Comparison of ENCODE assay signal across 9 cellular contexts in the genomic region with DNA sequence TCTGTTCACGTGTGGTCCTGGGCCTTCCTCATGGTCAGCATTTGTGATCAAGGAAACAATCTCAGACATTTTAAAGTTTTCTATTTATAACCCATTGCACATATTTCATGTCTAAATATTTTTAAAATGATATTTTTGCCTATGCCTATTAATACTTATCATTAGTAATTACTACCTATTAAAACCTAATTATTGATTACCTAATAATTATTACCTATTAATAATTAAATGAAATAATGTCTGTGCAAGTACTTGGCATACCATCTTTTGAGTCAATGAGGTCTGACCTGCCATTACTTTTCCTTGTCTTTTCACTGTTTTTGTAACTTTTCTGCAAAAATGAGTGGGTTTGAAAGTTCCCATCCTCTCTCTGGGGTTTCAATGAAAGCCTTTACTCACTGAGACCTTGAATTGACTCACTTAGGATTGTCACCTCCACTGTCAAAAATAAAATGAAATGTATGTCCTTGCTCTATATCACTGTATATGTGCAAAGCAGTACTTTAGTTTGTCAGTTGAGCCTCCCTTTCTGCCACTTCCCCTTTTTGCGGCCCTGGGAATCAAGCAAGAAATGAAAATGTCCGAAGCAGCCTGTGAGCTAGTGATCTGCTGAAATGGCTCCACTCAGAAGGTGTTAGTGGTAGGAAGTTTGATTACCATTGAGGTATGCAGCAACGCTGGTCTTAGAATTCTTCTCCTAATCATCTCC.
DNase-seq lines count a peak whose midpoint lies in the region; ATAC-seq and TF ChIP-seq lines count a peak whose summit lies in the region.
"Had no signal": no experiment of that assay in that cellular context is flagged by ENCODE, and none has a peak within 500 bp of the region (broad histone marks: within the 10 kb centered on the region; RNA-seq: fewer than 3 reads in every experiment).

No MANE protein-coding gene starts in this region.

- H3K4me2 ChIP-seq in hepatocyte = no peak overlapping the region
- H3K4me2 ChIP-seq: A549 had no signal

- peaks cover 56% of the 10 kb centered on the region for H3K36me3 Mint-ChIP-seq in CD4-positive, CD25-positive, alpha-beta regulatory T cell

- 93% methylated on average over 4 of the region's 4 CpGs for WGBS in hepatocyte (ENCODE audit: low lambda C conversion rate, missing lambda C conversion rate)

- DNase-seq in CD4-positive, CD25-positive, alpha-beta regulatory T cell = no peak
- DNase-seq in MV-4-11 (lab: John Stamatoyannopoulos, UW) (peak; percentile 87), hepatocyte (ENCODE audit: low spot score) (no peak), glomerular visceral epithelial cell (ENCODE audit: extremely low spot score) (no peak), dedifferentiated amniotic fluid mesenchymal stem cell (ENCODE audit: extremely low spot score) (no peak), NCI-H510A (lab: John Stamatoyannopoulos, UW) (no peak)

- no peak overlapping the region for H3K27ac ChIP-seq in CD4-positive, CD25-positive, alpha-beta regulatory T cell (ENCODE audit: insufficient read depth, low read length, poor library complexity, severe bottlenecking)
- no peak overlapping the region for H3K27ac ChIP-seq in hepatocyte
- H3K27ac ChIP-seq: A549 had no signal

- H2AFZ ChIP-seq in hepatocyte = no peak overlapping the region

- no peaks in the 10 kb centered on the region for H3K27me3 Mint-ChIP-seq in CD4-positive, CD25-positive, alpha-beta regulatory T cell

- peaks cover 0 to 3% (median under 1%) of the 10 kb centered on the region in 7 donors for H3K9me3 Mint-ChIP-seq in CD4-positive, CD25-positive, alpha-beta regulatory T cell

- TF ChIP-seq CTCF in hepatocyte (IDR thresholded peaks at IDR 0.05; ENCODE audit: poor library complexity) = no peak

- ATAC-seq in CD4-positive, CD25-positive, alpha-beta regulatory T cell (ENCODE audit: low read depth in 2 of 2) = no peak
- ATAC-seq in GM19397 (IDR thresholded peaks at IDR 0.05; ENCODE audit: unreplicated experiment) (peak; percentile 67), HG02938 (IDR thresholded peaks at IDR 0.05; ENCODE audit: unreplicated experiment) (peak; percentile 93)
- ATAC-seq: A549 had no signal

- no peaks in the 10 kb centered on the region for H4K20me1 ChIP-seq in hepatocyte (ENCODE audit: insufficient read depth, poor library complexity, severe bottlenecking)

- H3K4me3 ChIP-seq in CD4-positive, CD25-positive, alpha-beta regulatory T cell (ENCODE audit: low read depth, low read length) = no peak overlapping the region
- H3K4me3 ChIP-seq in hepatocyte = no peak overlapping the region
- H3K4me3 ChIP-seq: A549 had no signal

- peak overlapping the region in 2 of 3 donors; percentile 46 to 65 for H3K27ac Mint-ChIP-seq in CD4-positive, CD25-positive, alpha-beta regulatory T cell

- no peaks in the 10 kb centered on the region for H3K27me3 ChIP-seq in CD4-positive, CD25-positive, alpha-beta regulatory T cell (ENCODE audit: control insufficient read depth, insufficient read depth, low read length)
- no peaks in the 10 kb centered on the region for H3K27me3 ChIP-seq in hepatocyte

- no peaks in the 10 kb centered on the region for H3K9me3 ChIP-seq in CD4-positive, CD25-positive, alpha-beta regulatory T cell (ENCODE audit: control insufficient read depth in 2 of 2, low read length in 2 of 2)
- peaks cover 5% of the 10 kb centered on the region for H3K9me3 ChIP-seq in hepatocyte (ENCODE audit: low read depth)
- H3K9me3 ChIP-seq: A549 had no signal

- H3K4me3 Mint-ChIP-seq in CD4-positive, CD25-positive, alpha-beta regulatory T cell = no peak overlapping the region

- H3K36me3 ChIP-seq in CD4-positive, CD25-positive, alpha-beta regulatory T cell (ENCODE audit: control insufficient read depth, insufficient read depth, low read length) = peaks cover 30% of the 10 kb centered on the region
- no peaks in the 10 kb centered on the region for H3K36me3 ChIP-seq in hepatocyte (replicated peaks; ENCODE audit: insufficient read depth, low read depth)

- H3K79me2 ChIP-seq in hepatocyte = no peaks in the 10 kb centered on the region

- H3K4me1 ChIP-seq in CD4-positive, CD25-positive, alpha-beta regulatory T cell (ENCODE audit: control insufficient read depth, insufficient read depth, low read length, poor library complexity, severe bottlenecking) = no peaks in the 10 kb centered on the region
- no peaks in the 10 kb centered on the region for H3K4me1 ChIP-seq in hepatocyte (ENCODE audit: insufficient read depth)
- H3K4me1 ChIP-seq: A549 had no signal

- H3K4me1 Mint-ChIP-seq in CD4-positive, CD25-positive, alpha-beta regulatory T cell = peaks cover 4 to 35% (median 18%) of the 10 kb centered on the region in 4 donors

- no peaks in the 10 kb centered on the region for H3K9me2 ChIP-seq in hepatocyte (replicated peaks; ENCODE audit: insufficient read depth)

Comparison
In these comparisons a context has a peak if more than half of its experiments do, and no peak if none do; other contexts are left out.
1. ATAC-seq: peak in GM19397 (single experiment) and HG02938 (single experiment); none in CD4-positive, CD25-positive, alpha-beta regulatory T cell (0 of 2).